Comparison of ENCODE assay signal across 17 cellular contexts in the genomic region with DNA sequence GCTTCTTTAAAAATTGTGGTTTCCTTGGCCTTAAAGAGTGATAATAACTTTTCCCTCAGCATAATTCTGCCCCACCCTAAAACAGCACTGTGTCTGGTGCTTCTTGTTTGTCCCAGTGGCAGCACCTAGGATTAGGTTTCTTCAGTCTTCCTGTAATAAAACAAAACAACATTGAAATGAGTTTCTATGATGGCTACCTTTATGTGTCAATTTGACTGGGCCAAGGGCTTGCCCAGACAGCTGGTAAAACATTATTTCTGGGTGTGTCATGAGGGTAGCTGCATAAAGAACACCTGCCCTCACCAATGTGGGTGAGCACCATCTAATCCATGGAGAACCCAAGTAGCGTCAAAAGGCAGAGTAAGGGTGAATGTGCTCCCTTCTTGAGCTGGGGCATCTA.
DNase-seq lines count a peak whose midpoint lies in the region; FAIRE-seq and TF ChIP-seq lines count a peak whose summit lies in the region.
"Had no signal": no experiment of that assay in that cellular context is flagged by ENCODE, and none has a peak within 500 bp of the region (broad histone marks: within the 10 kb centered on the region; RNA-seq: fewer than 3 reads in every experiment).

No MANE protein-coding gene starts in this region.

- no peaks in the 10 kb centered on the region for H3K27me3 ChIP-seq in bronchial epithelial cell (ENCODE audit: control insufficient read depth, insufficient read depth, low read length)
- H3K27me3 ChIP-seq in trophoblast cell (ENCODE audit: insufficient read depth, low read length) = no peaks in the 10 kb centered on the region
- H3K27me3 ChIP-seq: gastrocnemius medialis had no signal

- no peak overlapping the region for H2AFZ ChIP-seq in trophoblast cell (ENCODE audit: insufficient read depth, low read length, poor library complexity)

- H3K79me1 ChIP-seq in trophoblast cell (ENCODE audit: low read length) = peaks cover 21% of the 10 kb centered on the region

- H3K18ac ChIP-seq in trophoblast cell (ENCODE audit: low read length) = no peak overlapping the region

- peak overlapping the region; percentile 5 for H2AK5ac ChIP-seq in trophoblast cell (ENCODE audit: low read length)

- H2BK5ac ChIP-seq in trophoblast cell (ENCODE audit: low read depth, low read length, poor library complexity) = peak overlapping the region; percentile 14

- H3K23ac ChIP-seq in trophoblast cell (ENCODE audit: low read length) = no peak overlapping the region

- no peak overlapping the region for H3K9ac ChIP-seq in trophoblast cell (ENCODE audit: low read length)

- TF ChIP-seq CTCF in bronchial epithelial cell (IDR thresholded peaks at IDR 0.05; ENCODE audit: insufficient read depth, low read length, severe bottlenecking) = no peak

- WGBS in trophoblast cell (ENCODE audit: extremely low coverage, insufficient coverage, insufficient read length) = no CpG with 5 or more reads among the region's 1 CpG

- peak; percentile 76 for DNase-seq in LHCN-M2 (ENCODE audit: low read depth)
- DNase-seq in NCI-H510A (lab: John Stamatoyannopoulos, UW) = peak; percentile 37
- DNase-seq in bronchial epithelial cell (ENCODE audit: low read depth) = peak; percentile 92
- DNase-seq in trophoblast cell = peak; percentile 43 to 68
- no peak for DNase-seq in NCI-H187 (lab: John Stamatoyannopoulos, UW)
- DNase-seq in T-helper 9 cell = no peak
- DNase-seq in EL = no peak
- DNase-seq: activated CD4-positive, alpha-beta T cell treated with anti-CD3 and anti-CD28 coated beads, Interleukin-2, amount 50 U/mL, for 4 hours; activated naive CD8-positive, alpha-beta T cell treated with anti-CD3 and anti-CD28 coated beads, Interleukin-2, amount 10 ng/mL, durations not matched to agents 7 days and 5 days; activated T-cell treated with anti-CD3 and anti-CD28 coated beads, Interleukin-2, amount 50 U/mL, for 4 hours; caudate nucleus; effector memory CD8-positive, alpha-beta T cell; gastrocnemius medialis; H9; occipital lobe; stimulated activated naive CD4-positive, alpha-beta T cell treated with Interleukin-2 at 50 U/mL for 16 hours had no signal

- peaks cover 4% of the 10 kb centered on the region for H3K9me3 ChIP-seq in trophoblast cell (ENCODE audit: insufficient read depth, low read depth, low read length)
- H3K9me3 ChIP-seq: gastrocnemius medialis had no signal

- no peak overlapping the region for H3K14ac ChIP-seq in trophoblast cell (ENCODE audit: low read length)

- H4K12ac ChIP-seq in trophoblast cell (ENCODE audit: low read depth, low read length) = no peak overlapping the region

- no peak overlapping the region for H4K8ac ChIP-seq in trophoblast cell (ENCODE audit: low read depth, low read length)

- peak overlapping the region; percentile 29 for H4K91ac ChIP-seq in trophoblast cell (ENCODE audit: low read depth, low read length)

- no peaks in the 10 kb centered on the region for H3K36me3 ChIP-seq in bronchial epithelial cell (ENCODE audit: control insufficient read depth, insufficient read depth, low read length)
- no peaks in the 10 kb centered on the region for H3K36me3 ChIP-seq in trophoblast cell (ENCODE audit: control insufficient read depth in 1 of 2, insufficient read depth in 2 of 2, low read length in 2 of 2)
- H3K36me3 ChIP-seq: gastrocnemius medialis had no signal

- H3K79me2 ChIP-seq in trophoblast cell (ENCODE audit: control insufficient read depth, insufficient read depth, low read length, poor library complexity) = no peaks in the 10 kb centered on the region

- H3K4ac ChIP-seq in trophoblast cell (ENCODE audit: low read depth, low read length) = no peak overlapping the region

- H2BK120ac ChIP-seq in trophoblast cell (ENCODE audit: insufficient read depth, low read length, poor library complexity) = no peak overlapping the region

- no peak overlapping the region for H3K4me2 ChIP-seq in trophoblast cell (ENCODE audit: low read length)

- peaks cover 25 to 33% of the 10 kb centered on the region in 2 experiments for H3K4me1 ChIP-seq in trophoblast cell (ENCODE audit: control insufficient read depth in 1 of 2, insufficient read depth in 2 of 2, low read length in 2 of 2)
- H3K4me1 ChIP-seq: gastrocnemius medialis had no signal

- no peak overlapping the region for H3K4me3 ChIP-seq in bronchial epithelial cell (ENCODE audit: low read depth, low read length)
- no peak overlapping the region for H3K4me3 ChIP-seq in trophoblast cell (ENCODE audit: low read depth, low read length)
- H3K4me3 ChIP-seq: gastrocnemius medialis had no signal

- peak overlapping the region; percentile 5 for H2BK12ac ChIP-seq in trophoblast cell (ENCODE audit: low read length)

- FAIRE-seq in bronchial epithelial cell (lab: Jason Lieb, UNC) = no peak

- H3K27ac ChIP-seq in trophoblast cell (ENCODE audit: low read depth, low read length) = no peak overlapping the region
- H3K27ac ChIP-seq: C4-2B, gastrocnemius medialis had no signal

Comparison
In these comparisons a context has a peak if more than half of its experiments do, and no peak if none do; other contexts are left out.
1. DNase-seq: peak in LHCN-M2 (single experiment), NCI-H510A (single experiment), bronchial epithelial cell (single experiment) and trophoblast cell (2 of 2); none in NCI-H187 (0 of 2), T-helper 9 cell (single experiment) and EL (single experiment).